ENCODE assay signal across 11 cellular contexts in the genomic region with DNA sequence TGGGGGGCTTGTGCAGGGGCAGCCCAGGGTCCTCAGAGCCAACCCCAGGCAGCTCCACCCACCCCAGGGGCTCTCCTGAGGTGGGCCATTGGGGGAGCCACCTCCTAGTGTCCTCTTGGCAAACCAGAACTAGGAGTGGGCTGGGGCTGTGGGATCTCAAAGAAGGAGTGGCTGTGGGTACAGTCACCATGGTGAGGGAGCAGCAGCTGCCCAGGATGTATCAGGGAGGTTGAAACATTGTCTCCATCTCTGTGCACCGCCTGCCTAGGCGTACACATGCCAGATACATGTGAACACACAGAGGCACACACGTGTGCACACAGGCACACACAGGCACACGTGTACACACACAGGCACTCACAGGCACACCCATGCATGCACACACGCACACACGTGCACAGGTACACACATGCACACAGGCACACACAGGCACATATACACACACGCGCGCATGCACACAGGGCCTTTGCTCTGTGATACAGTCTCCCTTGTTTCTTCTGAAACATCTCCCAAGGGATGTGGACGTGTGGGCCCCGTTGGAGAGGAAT. TPM values are rescaled to one million over a fixed set of nuclear protein-coding genes. Genes with fewer than 3 reads are reported as not detected.
DNase-seq lines count a peak whose midpoint lies in the region; ATAC-seq lines count a peak whose summit lies in the region.
"Had no signal": no experiment of that assay in that cellular context is flagged by ENCODE, and none has a peak within 500 bp of the region (broad histone marks: within the 10 kb centered on the region; RNA-seq: fewer than 3 reads in every experiment).

No MANE protein-coding gene starts in this region.

- H3K27ac Mint-ChIP-seq in activated CD8-positive, alpha-beta memory T cell treated with anti-CD3 and anti-CD28 coated beads, Interleukin-2, amount 10 ng/mL, durations not matched to agents 7 days and 5 days = peak overlapping the region; percentile 71
- H3K27ac Mint-ChIP-seq in stimulated activated effector memory CD8-positive, alpha-beta T cell treated with anti-CD3 and anti-CD28 coated beads, Interleukin-12 subunit alpha, Interleukin-12 subunit beta, amount 100 ng/mL, for 72 hours = peak overlapping the region; percentile 54

- H3K4me3 Mint-ChIP-seq in activated CD8-positive, alpha-beta memory T cell treated with anti-CD3 and anti-CD28 coated beads, Interleukin-2, amount 10 ng/mL, durations not matched to agents 7 days and 5 days = no peak overlapping the region
- no peak overlapping the region for H3K4me3 Mint-ChIP-seq in stimulated activated effector memory CD8-positive, alpha-beta T cell treated with anti-CD3 and anti-CD28 coated beads, Interleukin-12 subunit alpha, Interleukin-12 subunit beta, amount 100 ng/mL, for 72 hours

- H3K4me1 Mint-ChIP-seq in activated CD8-positive, alpha-beta memory T cell treated with anti-CD3 and anti-CD28 coated beads, Interleukin-2, amount 10 ng/mL, durations not matched to agents 7 days and 5 days = peaks cover 46% of the 10 kb centered on the region
- H3K4me1 Mint-ChIP-seq in stimulated activated effector memory CD8-positive, alpha-beta T cell treated with anti-CD3 and anti-CD28 coated beads, Interleukin-12 subunit alpha, Interleukin-12 subunit beta, amount 100 ng/mL, for 72 hours = peaks cover 62% of the 10 kb centered on the region

- CTCF ChIA-PET in activated CD8-positive, alpha-beta memory T cell treated with anti-CD3 and anti-CD28 coated beads, Interleukin-2, amount 10 ng/mL, durations not matched to agents 7 days and 5 days (lab: Charles Lee) = interaction anchor here (0.9 to 2.6 kb wide), 5 partner anchors 10 to 72 kb away, joined by 3 to 15 read pairs (median 4); no protein-coding TSS in a partner anchor

- H3K9me3 Mint-ChIP-seq in activated CD8-positive, alpha-beta memory T cell treated with anti-CD3 and anti-CD28 coated beads, Interleukin-2, amount 10 ng/mL, durations not matched to agents 7 days and 5 days (ENCODE audit: low read depth) = no peaks in the 10 kb centered on the region
- H3K9me3 Mint-ChIP-seq in stimulated activated effector memory CD8-positive, alpha-beta T cell treated with anti-CD3 and anti-CD28 coated beads, Interleukin-12 subunit alpha, Interleukin-12 subunit beta, amount 100 ng/mL, for 72 hours = no peaks in the 10 kb centered on the region

- no peak for DNase-seq in activated CD8-positive, alpha-beta memory T cell treated with anti-CD3 and anti-CD28 coated beads, Interleukin-2, amount 10 ng/mL, durations not matched to agents 7 days and 5 days
- no peak for DNase-seq in activated CD8-positive, alpha-beta memory T cell treated with anti-CD3 and anti-CD28 coated beads, Interleukin-2, amount 50 U/mL, for 48 hours
- DNase-seq in stimulated activated effector memory CD8-positive, alpha-beta T cell treated with anti-CD3 and anti-CD28 coated beads, Interleukin-12 subunit alpha, Interleukin-12 subunit beta, amount 100 ng/mL, for 72 hours (ENCODE audit: low spot score in 2 of 2) = no peak
- DNase-seq: Calu3, HCEC 1CT, mammary epithelial cell, NCI-H2081 treated with DMSO at 0.1 percent for 48 hours, uterus had no signal

- ATAC-seq in activated CD8-positive, alpha-beta memory T cell treated with anti-CD3 and anti-CD28 coated beads, Interleukin-2, amount 10 ng/mL, durations not matched to agents 7 days and 5 days = no peak
- peak; percentile 38 for ATAC-seq in stimulated activated effector memory CD8-positive, alpha-beta T cell treated with anti-CD3 and anti-CD28 coated beads, Interleukin-12 subunit alpha, Interleukin-12 subunit beta, amount 100 ng/mL, for 72 hours
- ATAC-seq in HG03280 (IDR thresholded peaks at IDR 0.05; ENCODE audit: unreplicated experiment) = no peak
- ATAC-seq: Right ventricle myocardium inferior had no signal

- no peaks in the 10 kb centered on the region for H3K27me3 Mint-ChIP-seq in activated CD8-positive, alpha-beta memory T cell treated with anti-CD3 and anti-CD28 coated beads, Interleukin-2, amount 10 ng/mL, durations not matched to agents 7 days and 5 days

- no peaks in the 10 kb centered on the region for H3K36me3 Mint-ChIP-seq in activated CD8-positive, alpha-beta memory T cell treated with anti-CD3 and anti-CD28 coated beads, Interleukin-2, amount 10 ng/mL, durations not matched to agents 7 days and 5 days
- no peaks in the 10 kb centered on the region for H3K36me3 Mint-ChIP-seq in stimulated activated effector memory CD8-positive, alpha-beta T cell treated with anti-CD3 and anti-CD28 coated beads, Interleukin-12 subunit alpha, Interleukin-12 subunit beta, amount 100 ng/mL, for 72 hours

RNA-seq across cellular contexts. Expression of a gene that starts 10.7 kb away (rescaled TPM):
- 1 to 10 TPM in 1 of 2 experiments, under 1 TPM in 1; 0.68 to 1.2 TPM for total RNA-seq in activated CD8-positive, alpha-beta memory T cell treated with anti-CD3 and anti-CD28 coated beads, Interleukin-2, amount 10 ng/mL, durations not matched to agents 7 days and 5 days
- total RNA-seq: M059J had no signal

RNA-seq across cellular contexts. Expression of a gene that starts 14.5 kb away (rescaled TPM):
- 1 to 10 TPM; 1.2 to 3.2 TPM for total RNA-seq in activated CD8-positive, alpha-beta memory T cell treated with anti-CD3 and anti-CD28 coated beads, Interleukin-2, amount 10 ng/mL, durations not matched to agents 7 days and 5 days
- total RNA-seq: Calu3, M059J had no signal

RNA-seq across cellular contexts. Expression of a gene that starts 17.7 kb away (rescaled TPM):
- total RNA-seq in activated CD8-positive, alpha-beta memory T cell treated with anti-CD3 and anti-CD28 coated beads, Interleukin-2, amount 10 ng/mL, durations not matched to agents 7 days and 5 days = 1 to 10 TPM in 1 of 2 experiments, not detected in 1; 1.7 TPM
- total RNA-seq: uterus had no signal

RNA-seq across cellular contexts. Expression of a gene that starts 18.2 kb away (rescaled TPM):
- 100 to 1,000 TPM; 106 to 107 TPM for total RNA-seq in activated CD8-positive, alpha-beta memory T cell treated with anti-CD3 and anti-CD28 coated beads, Interleukin-2, amount 10 ng/mL, durations not matched to agents 7 days and 5 days

RNA-seq across cellular contexts. Expression of a gene that starts 20.0 kb away (rescaled TPM):
- total RNA-seq in activated CD8-positive, alpha-beta memory T cell treated with anti-CD3 and anti-CD28 coated beads, Interleukin-2, amount 10 ng/mL, durations not matched to agents 7 days and 5 days = under 1 TPM in 1 of 2 experiments, not detected in 1; 0.09 TPM
- total RNA-seq: Calu3, M059J had no signal
